In genomic region chrX:51860679-51861078, GRCh38 we compare ENCODE assay signal across 8 cellular contexts. TPM values are rescaled to one million over a fixed set of nuclear protein-coding genes. Genes with fewer than 3 reads are reported as not detected.
A peak's percentile ranks its signal among the peaks of the same experiment; 100 is the strongest.
DNase-seq lines count a peak whose midpoint lies in the region; ATAC-seq and TF ChIP-seq lines count a peak whose summit lies in the region.

No MANE protein-coding gene starts in this region.

- DNase-seq in EL (peak; percentile 5), amniotic epithelial cell (ENCODE audit: low read depth) (peak; percentile 59), left colon (peak in 1 of 2 donors; percentile 14), COR-L47 (lab: John Stamatoyannopoulos, UW) (no peak), DMS114 treated with DMSO at 0.1 percent for 48 hours (lab: John Stamatoyannopoulos, UW; ENCODE audit: unreplicated experiment) (no peak)
- no peak for DNase-seq in effector CD4-positive, alpha-beta T cell

- ATAC-seq in left colon = peak; percentile 75
- ATAC-seq in HG03520 (IDR thresholded peaks at IDR 0.05; ENCODE audit: unreplicated experiment) = no peak

- intact Hi-C loops in left colon (cut with DNase I, micrococcal nuclease) = no loop called here

- peak; percentile 44 for TF ChIP-seq CTCF in LNCAP (IDR thresholded peaks at IDR 0.05)

RNA-seq across cellular contexts. Expression of gene MAGED1, which starts 32.7 kb away (rescaled TPM):
- total RNA-seq in left colon = 10 to 100 TPM; 76.1 to 96.6 TPM

Comparison
In these comparisons a context has a peak if more than half of its experiments do, and no peak if none do; other contexts are left out.
1. DNase-seq: peak in EL (single experiment) and amniotic epithelial cell (single experiment); none in COR-L47 (single experiment), effector CD4-positive, alpha-beta T cell (single experiment) and DMS114 treated with DMSO at 0.1 percent for 48 hours (single experiment).